ENCODE assay signal across 8 cellular contexts in the genomic region with DNA sequence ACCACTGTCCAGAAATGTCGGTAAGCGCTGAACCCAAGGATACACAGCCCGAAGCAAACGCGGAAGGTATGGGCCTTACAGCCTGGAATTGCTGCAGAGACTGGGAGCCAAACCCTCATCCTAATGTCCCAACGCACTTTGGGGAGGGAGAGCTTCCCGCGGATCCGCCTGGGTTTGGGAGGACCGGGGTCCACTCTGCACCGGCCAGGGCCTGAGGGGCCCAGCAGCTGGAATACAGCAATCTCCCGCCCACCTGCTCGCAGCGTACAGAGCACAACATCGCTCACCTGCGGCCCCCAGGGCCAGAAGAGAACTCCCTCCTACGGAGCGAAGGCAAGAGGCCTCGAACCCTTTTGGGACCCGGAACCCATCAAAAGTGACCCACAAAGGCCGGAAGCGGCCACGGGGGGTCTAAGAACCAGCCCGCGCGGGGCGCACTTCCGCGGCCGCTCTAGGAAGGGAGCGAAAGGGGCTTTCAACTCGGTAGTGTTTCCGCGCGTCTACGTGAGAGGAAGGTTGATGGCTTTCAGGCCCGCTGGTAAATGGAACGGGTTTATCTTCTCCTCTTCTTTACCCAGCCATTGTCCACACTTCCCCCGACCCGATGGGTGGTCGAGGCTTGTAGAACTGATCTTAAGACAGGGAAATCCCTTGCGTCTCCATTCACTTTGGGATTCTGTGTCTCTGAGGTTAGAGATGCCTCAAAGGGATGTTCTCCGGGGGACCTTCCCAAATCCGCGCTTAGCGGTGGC. TPM values are rescaled to one million over a fixed set of nuclear protein-coding genes. Genes with fewer than 3 reads are reported as not detected.
DNase-seq lines count a peak whose midpoint lies in the region; ATAC-seq, FAIRE-seq and TF ChIP-seq lines count a peak whose summit lies in the region.

TSS of gene ZSCAN12 (minus strand) at position 378 of the 752 bp plus-strand sequence. CDS start 1,342 bp downstream, outside the sequence.

- H3K9ac ChIP-seq in mucosa of rectum (ENCODE audit: low read depth in 1 of 2, low read length in 2 of 2) = peak within 1 kb of the TSS; percentile 57 to 90

- peak within 1 kb of the TSS; percentile 29 to 45 for H3K27ac ChIP-seq in esophagus (ENCODE audit: low read depth in 2 of 2, low read length in 1 of 2)
- H3K27ac ChIP-seq in mucosa of rectum (ENCODE audit: low read depth in 2 of 2, low read length in 2 of 2) = peak within 1 kb of the TSS; percentile 6 to 46

- peak; percentile 95 for FAIRE-seq in GM19239 (lab: Jason Lieb, UNC)

- DNase-seq in BJ (ENCODE audit: low read depth) = no peak
- DNase-seq in GM19239 (ENCODE audit: insufficient read length, low spot score) = peak; percentile 43
- DNase-seq in NK-92 (lab: John Stamatoyannopoulos, UW; ENCODE audit: unreplicated experiment) = peak; percentile 11
- DNase-seq in activated T-cell treated with anti-CD3 and anti-CD28 coated beads for 4 hours = peak; percentile 75
- peak; percentile 79 for DNase-seq in stimulated activated CD8-positive, alpha-beta memory T cell treated with anti-CD3 and anti-CD28 coated beads, Interleukin-4, amount 100 ng/mL, for 24 hours (ENCODE audit: low read depth)

- WGBS in esophagus, 2 donors = 2 to 3% methylated on average over 46 of the region's 46 CpGs

- TF ChIP-seq CTCF in BJ (IDR thresholded peaks at IDR 0.05; ENCODE audit: insufficient read depth, low read depth, low read length) = peak; percentile 76

- ATAC-seq in HG03460 (IDR thresholded peaks at IDR 0.05; ENCODE audit: unreplicated experiment) = peak; percentile 77

- H3K9me3 ChIP-seq in esophagus (ENCODE audit: control insufficient read depth in 2 of 2, insufficient read depth in 1 of 2, low read depth in 1 of 2, low read length in 1 of 2) (no peaks in the 10 kb centered on the region), mucosa of rectum (ENCODE audit: control insufficient read depth in 2 of 2, low read length in 2 of 2) (no peaks in the 10 kb centered on the region)

- POLR2A ChIA-PET in BJ (lab: Charles Lee) = no interaction called here

- H3K27me3 ChIP-seq in BJ (ENCODE audit: control insufficient read depth, insufficient read depth, low read length) (peaks cover 2% of the 10 kb centered on the region; the same call in 1 of the 2 replicates), esophagus (ENCODE audit: control insufficient read depth in 1 of 2, insufficient read depth in 2 of 2, low read length in 2 of 2) (no peaks in the 10 kb centered on the region), mucosa of rectum (ENCODE audit: control insufficient read depth in 2 of 2, insufficient read depth in 2 of 2, low read length in 2 of 2) (peaks cover 0 to 3% of the 10 kb centered on the region in 2 donors)

- CTCF ChIA-PET in BJ (lab: Yijun Ruan, JAX) = interaction anchor here (1.0 kb wide), 1 partner anchor 17 kb away, joined by 3 read pairs; no protein-coding TSS in a partner anchor

- H3K4me1 ChIP-seq in esophagus (ENCODE audit: control insufficient read depth in 2 of 2, insufficient read depth in 2 of 2, low read length in 1 of 2) (peaks cover 3 to 4% of the 10 kb centered on the region in 2 donors), mucosa of rectum (ENCODE audit: control insufficient read depth in 2 of 2, insufficient read depth in 2 of 2, low read length in 2 of 2) (peaks cover 0 to 2% of the 10 kb centered on the region in 2 donors)

- H3K4me3 ChIP-seq in BJ (ENCODE audit: low read depth, low read length) = peak within 1 kb of the TSS; percentile 57
- H3K4me3 ChIP-seq in esophagus (ENCODE audit: low read depth in 1 of 2, low read length in 2 of 2) = peak within 1 kb of the TSS; percentile 67 to 86
- peak within 1 kb of the TSS; percentile 88 to 95 for H3K4me3 ChIP-seq in mucosa of rectum (ENCODE audit: low read length in 2 of 2)

- H3K36me3 ChIP-seq in BJ (ENCODE audit: control insufficient read depth, insufficient read depth, low read length) (peaks cover 1% of the 10 kb centered on the region), esophagus (ENCODE audit: control insufficient read depth in 2 of 2, insufficient read depth in 2 of 2, low read length in 1 of 2) (no peaks in the 10 kb centered on the region), mucosa of rectum (ENCODE audit: control insufficient read depth in 2 of 2, insufficient read depth in 2 of 2, low read length in 2 of 2) (peaks cover 0 to 14% of the 10 kb centered on the region in 2 donors)

RNA-seq across cellular contexts. Expression of gene ZSCAN12, which starts in this region (rescaled TPM):
- polyA plus RNA-seq in BJ (2011; rRNA removed) (2.2 and 2.9 TPM in 2 replicates), esophagus (under 1 TPM; 0.79 to 0.99 TPM)
- polyA minus RNA-seq in BJ (2011; rRNA and poly(A)+ RNA removed) = 2.3 and 2.8 TPM in 2 replicates
